In the genomic region with DNA sequence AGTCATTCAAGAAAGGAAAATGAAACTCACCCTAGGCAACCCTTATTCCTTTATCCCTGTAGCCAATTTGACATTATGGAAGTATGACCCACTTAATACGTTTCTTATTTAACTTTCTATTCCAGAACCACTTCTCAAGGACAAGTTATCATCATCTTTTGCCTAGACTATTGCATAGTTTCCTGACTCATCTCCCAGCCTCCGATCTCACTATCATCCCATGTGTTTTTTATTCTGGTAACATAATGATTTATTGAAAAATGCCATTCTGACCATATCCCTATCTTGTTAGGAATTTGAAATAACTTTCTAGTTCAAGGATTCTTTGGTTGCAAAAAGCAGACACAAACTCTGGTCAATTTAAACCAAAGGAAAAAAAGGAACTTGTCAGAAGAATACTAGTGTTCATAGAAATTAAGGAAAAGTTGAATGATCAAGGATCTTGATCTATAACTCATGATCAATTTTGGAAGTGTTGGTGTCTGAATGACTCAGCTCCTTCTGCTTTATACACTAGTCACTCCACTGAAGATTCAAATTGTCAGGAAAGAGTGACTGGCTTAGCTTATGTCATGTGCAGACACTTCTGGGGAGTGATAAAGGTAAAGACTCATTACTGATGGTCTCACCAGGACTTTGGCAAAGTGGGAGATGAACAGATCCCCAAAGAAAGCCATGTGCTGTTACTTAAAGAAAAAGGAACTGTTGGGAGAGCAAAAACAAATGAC, we compare ENCODE assay signal across 17 cellular contexts. TPM values are rescaled to one million over a fixed set of nuclear protein-coding genes. Genes with fewer than 3 reads are reported as not detected.
DNase-seq lines count a peak whose midpoint lies in the region; ATAC-seq, FAIRE-seq and TF ChIP-seq lines count a peak whose summit lies in the region.
"Had no signal": no experiment of that assay in that cellular context is flagged by ENCODE, and none has a peak within 500 bp of the region (broad histone marks: within the 10 kb centered on the region; RNA-seq: fewer than 3 reads in every experiment).

No MANE protein-coding gene starts in this region.

- no peaks in the 10 kb centered on the region for H3K36me3 ChIP-seq in astrocyte (ENCODE audit: insufficient read depth, low read length)

- H3K9me3 Mint-ChIP-seq in astrocyte (ENCODE audit: unreplicated experiment): peaks cover 6% of the 10 kb centered on the region

- no peak overlapping the region for H3K4me3 Mint-ChIP-seq in astrocyte (ENCODE audit: unreplicated experiment)
- H3K4me3 Mint-ChIP-seq: CD4-positive, alpha-beta T cell had no signal

- no peaks in the 10 kb centered on the region for H3K27me3 Mint-ChIP-seq in astrocyte (ENCODE audit: low read depth, unreplicated experiment)
- H3K27me3 Mint-ChIP-seq: CD4-positive, alpha-beta T cell had no signal

- peak; percentile 67 for DNase-seq in AG09309 (ENCODE audit: low read depth)
- DNase-seq in HS-5 (ENCODE audit: low read depth): peak; percentile 36
- DNase-seq in astrocyte (ENCODE audit: low read depth): peak; percentile 36
- DNase-seq in foreskin fibroblast: peak; percentile 64 to 75
- no peak for DNase-seq in GDM1 (lab: John Stamatoyannopoulos, UW)
- DNase-seq in T-helper 9 cell: no peak
- no peak for DNase-seq in T-helper 2 cell
- DNase-seq: Calu3; CD4-positive, alpha-beta T cell; MV-4-11; NCI-H1436; NCI-H2081; NCI-H510A treated with DMSO at 0.1 percent for 48 hours had no signal

- H3K4me3 ChIP-seq in AG09309 (ENCODE audit: control insufficient read depth, low read depth, low read length) (no peak overlapping the region), astrocyte (ENCODE audit: insufficient read depth, low read depth, low read length) (no peak overlapping the region), foreskin fibroblast (ENCODE audit: low read depth in 1 of 2, low read length in 2 of 2) (no peak overlapping the region)

- TF ChIP-seq CTCF in AG09309 (IDR thresholded peaks at IDR 0.05; ENCODE audit: control insufficient read depth, insufficient read depth, low read depth, low read length, missing control alignments) (no peak), astrocyte (IDR thresholded peaks at IDR 0.05; ENCODE audit: insufficient read depth, low read depth, low read length) (no peak), foreskin fibroblast (IDR thresholded peaks at IDR 0.05; ENCODE audit: low read depth, low read length) (no peak)

- H3K79me2 ChIP-seq in astrocyte (ENCODE audit: insufficient read depth, low read length): no peaks in the 10 kb centered on the region

- ATAC-seq in HG02610 (IDR thresholded peaks at IDR 0.05; ENCODE audit: unreplicated experiment): no peak

- no peak overlapping the region for H3K27ac ChIP-seq in astrocyte (ENCODE audit: low read depth, low read length)

- H3K36me3 Mint-ChIP-seq in astrocyte (ENCODE audit: low read depth, unreplicated experiment): no peaks in the 10 kb centered on the region

- peak; percentile 55 for FAIRE-seq in astrocyte (lab: Jason Lieb, UNC)
- FAIRE-seq: RCC 7860 had no signal

- H2AFZ ChIP-seq in astrocyte (ENCODE audit: low read depth, low read length): no peak overlapping the region

- H3K9ac ChIP-seq in astrocyte (ENCODE audit: low read length): no peak overlapping the region

- no peak overlapping the region for H3K27ac Mint-ChIP-seq in astrocyte (ENCODE audit: unreplicated experiment)
- H3K27ac Mint-ChIP-seq: CD4-positive, alpha-beta T cell had no signal

- H3K27me3 ChIP-seq in astrocyte (ENCODE audit: insufficient read depth, low read length): no peaks in the 10 kb centered on the region

- no peaks in the 10 kb centered on the region for H4K20me1 ChIP-seq in astrocyte (ENCODE audit: insufficient read depth, low read length)

- peaks cover 16% of the 10 kb centered on the region for H3K4me1 Mint-ChIP-seq in astrocyte (ENCODE audit: low read depth, unreplicated experiment)

- H3K4me1 ChIP-seq in astrocyte (ENCODE audit: insufficient read depth, low read length): no peaks in the 10 kb centered on the region

- H3K4me2 ChIP-seq in astrocyte (ENCODE audit: low read length): no peak overlapping the region

- H3K9me3 ChIP-seq in astrocyte (ENCODE audit: insufficient read depth, low read depth, low read length): no peaks in the 10 kb centered on the region

RNA-seq across cellular contexts. Expression of a gene that starts 8.5 kb away (rescaled TPM):
- total RNA-seq in astrocyte: not detected in 2 replicates
- total RNA-seq: A172; CD4-positive, alpha-beta T cell; HT1080 had no signal

Comparison
In these comparisons a context has a peak if more than half of its experiments do, and no peak if none do; other contexts are left out.
1. DNase-seq: peak in AG09309 (single experiment), HS-5 (single experiment), astrocyte (single experiment) and foreskin fibroblast (2 of 2); none in GDM1 (single experiment), T-helper 9 cell (single experiment) and T-helper 2 cell (0 of 5).